7 cellular contexts compared by ENCODE assay signal in the genomic region with DNA sequence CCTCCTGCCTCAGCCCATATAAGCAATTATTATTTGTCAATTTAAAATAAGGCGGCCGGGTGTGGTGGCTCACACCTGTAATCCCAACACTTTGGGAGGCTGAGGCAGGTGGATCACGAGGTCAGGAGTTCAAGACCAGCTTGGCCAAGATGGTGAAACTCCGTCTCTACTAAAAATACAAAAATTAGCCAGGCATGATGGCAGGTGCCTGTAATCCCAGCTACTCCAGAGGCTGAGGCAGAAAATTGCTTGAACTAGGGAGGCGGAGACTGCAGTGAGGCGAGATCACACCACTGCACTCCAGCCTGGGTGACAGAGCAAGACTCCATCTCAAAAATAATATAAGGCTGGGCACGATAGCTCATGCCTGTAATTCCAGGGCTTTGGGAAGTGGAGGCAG. TPM values are rescaled to one million over a fixed set of nuclear protein-coding genes. Genes with fewer than 3 reads are reported as not detected.
"Had no signal": no experiment of that assay in that cellular context is flagged by ENCODE, and none has a peak within 500 bp of the region (broad histone marks: within the 10 kb centered on the region; RNA-seq: fewer than 3 reads in every experiment).

No MANE protein-coding gene starts in this region.

RNA-seq across cellular contexts. Expression of gene SLC7A9, which starts 12.7 kb away (rescaled TPM):
- total RNA-seq: GM23248, GM23338, H1, H4, H7, H9, HFFc6 had no signal
- polyA plus RNA-seq: GM23248 had no signal
